In the genomic region with DNA sequence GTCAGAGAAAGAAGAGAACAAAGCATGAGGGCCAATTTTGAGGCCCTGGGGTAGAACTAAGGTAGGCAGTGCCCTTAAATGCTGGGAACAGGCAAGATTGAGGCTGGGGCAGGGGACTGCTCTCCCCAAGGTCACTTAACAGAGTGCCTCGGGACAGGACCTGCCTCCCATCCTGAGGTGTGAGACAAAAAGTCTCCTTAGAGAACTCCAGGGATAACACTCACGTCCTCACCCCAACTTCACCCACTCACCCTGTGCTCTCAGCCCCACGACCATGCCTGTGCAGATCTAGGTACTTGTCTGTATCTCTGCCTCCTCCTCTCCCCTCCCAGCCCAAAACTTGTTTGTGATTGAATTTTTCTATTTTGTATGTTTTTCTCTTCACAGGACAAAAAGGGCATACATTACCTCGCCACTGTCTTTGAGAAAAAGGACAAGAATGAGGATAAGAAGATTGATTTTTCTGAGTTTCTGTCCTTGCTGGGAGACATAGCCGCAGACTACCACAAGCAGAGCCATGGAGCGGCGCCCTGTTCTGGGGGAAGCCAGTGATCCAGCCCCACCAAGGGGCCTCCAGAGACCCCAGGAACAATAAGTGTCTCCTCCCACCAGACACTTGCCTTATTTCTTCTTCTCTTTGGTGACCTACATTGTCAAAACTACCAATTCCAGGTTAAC, we compare ENCODE assay signal across 5 cellular contexts. TPM values are rescaled to one million over a fixed set of nuclear protein-coding genes. Genes with fewer than 3 reads are reported as not detected.
"Had no signal": no experiment of that assay in that cellular context is flagged by ENCODE, and none has a peak within 500 bp of the region (broad histone marks: within the 10 kb centered on the region; RNA-seq: fewer than 3 reads in every experiment).

No MANE protein-coding gene starts in this region.

RNA-seq across cellular contexts. Expression of a gene that starts 2.6 kb away (rescaled TPM):
- total RNA-seq: GM23338, H1, H9, HT-29, IMR-90 had no signal
- polyA plus RNA-seq: GM23338, H1, IMR-90 had no signal

RNA-seq across cellular contexts. Expression of a gene that starts 28.0 kb away (rescaled TPM):
- total RNA-seq: GM23338, H1, H9, HT-29, IMR-90 had no signal
- polyA plus RNA-seq: GM23338, H1, IMR-90 had no signal

RNA-seq across cellular contexts. Expression of a gene that starts 41.6 kb away (rescaled TPM):
- total RNA-seq: GM23338, H1, H9, HT-29, IMR-90 had no signal
- polyA plus RNA-seq: GM23338, H1, IMR-90 had no signal

RNA-seq across cellular contexts. Expression of a gene that starts 43.5 kb away (rescaled TPM):
- total RNA-seq: GM23338, H1, H9, HT-29, IMR-90 had no signal
- polyA plus RNA-seq: GM23338, H1, IMR-90 had no signal
